8 cellular contexts compared by ENCODE assay signal in genomic region chr1:240149488-240150094, GRCh38.
DNase-seq lines count a peak whose midpoint lies in the region; FAIRE-seq and TF ChIP-seq lines count a peak whose summit lies in the region.

No MANE protein-coding gene starts in this region.

- FAIRE-seq in GM18507 (lab: Jason Lieb, UNC) (peak; percentile 71), urothelium cell line (lab: Jason Lieb, UNC) (no peak)

- TF ChIP-seq CTCF in LNCaP clone FGC (IDR thresholded peaks at IDR 0.05; ENCODE audit: control insufficient read depth, extremely low read depth, insufficient read depth), result peak; percentile 47

- no peaks in the 10 kb centered on the region for H3K9me3 ChIP-seq in effector memory CD4-positive, alpha-beta T cell (ENCODE audit: control insufficient read depth, low read length)

- no peaks in the 10 kb centered on the region for H3K36me3 ChIP-seq in effector memory CD4-positive, alpha-beta T cell (ENCODE audit: control insufficient read depth, insufficient read depth, low read length)

- DNase-seq in AG08395 (ENCODE audit: low spot score), result peak; percentile 34
- no peak for DNase-seq in GM18507 (ENCODE audit: extremely low spot score, insufficient read length, low read depth)
- no peak for DNase-seq in LNCaP clone FGC (ENCODE audit: low read depth)
- peak; percentile 25 for DNase-seq in SW480 (ENCODE audit: low spot score)
- DNase-seq in glomerular visceral epithelial cell (ENCODE audit: extremely low spot score), result peak; percentile 55
- peak; percentile 10 for DNase-seq in urothelium cell line (ENCODE audit: low spot score)
- no peak for DNase-seq in substantia nigra (lab: John Stamatoyannopoulos, UW)
- DNase-seq in effector memory CD4-positive, alpha-beta T cell, result no peak

- H3K27me3 ChIP-seq in effector memory CD4-positive, alpha-beta T cell (replicated peaks; ENCODE audit: control insufficient read depth, insufficient read depth, low read length, poor library complexity, severe bottlenecking), result no peaks in the 10 kb centered on the region

- no peak overlapping the region for H3K4me3 ChIP-seq in LNCaP clone FGC (ENCODE audit: low read depth, low read length)
- no peak overlapping the region for H3K4me3 ChIP-seq in effector memory CD4-positive, alpha-beta T cell (ENCODE audit: insufficient read depth, low read depth, low read length, poor library complexity, severe bottlenecking)

- H3K27ac ChIP-seq in substantia nigra (ENCODE audit: low read depth, low read length, poor library complexity, severe bottlenecking), result no peak overlapping the region
- H3K27ac ChIP-seq in effector memory CD4-positive, alpha-beta T cell (ENCODE audit: insufficient read depth, low read length, poor library complexity, severe bottlenecking), result no peak overlapping the region

- H3K4me1 ChIP-seq in effector memory CD4-positive, alpha-beta T cell (ENCODE audit: control insufficient read depth, insufficient read depth, low read length, poor library complexity, severe bottlenecking), result no peaks in the 10 kb centered on the region

Comparison
In these comparisons a context has a peak if more than half of its experiments do, and no peak if none do; other contexts are left out.
1. DNase-seq: peak in AG08395 (single experiment), SW480 (single experiment), glomerular visceral epithelial cell (single experiment) and urothelium cell line (single experiment); none in GM18507 (single experiment), LNCaP clone FGC (single experiment), substantia nigra (0 of 49) and effector memory CD4-positive, alpha-beta T cell (0 of 3).